7 cellular contexts compared by ENCODE assay signal in the genomic region with DNA sequence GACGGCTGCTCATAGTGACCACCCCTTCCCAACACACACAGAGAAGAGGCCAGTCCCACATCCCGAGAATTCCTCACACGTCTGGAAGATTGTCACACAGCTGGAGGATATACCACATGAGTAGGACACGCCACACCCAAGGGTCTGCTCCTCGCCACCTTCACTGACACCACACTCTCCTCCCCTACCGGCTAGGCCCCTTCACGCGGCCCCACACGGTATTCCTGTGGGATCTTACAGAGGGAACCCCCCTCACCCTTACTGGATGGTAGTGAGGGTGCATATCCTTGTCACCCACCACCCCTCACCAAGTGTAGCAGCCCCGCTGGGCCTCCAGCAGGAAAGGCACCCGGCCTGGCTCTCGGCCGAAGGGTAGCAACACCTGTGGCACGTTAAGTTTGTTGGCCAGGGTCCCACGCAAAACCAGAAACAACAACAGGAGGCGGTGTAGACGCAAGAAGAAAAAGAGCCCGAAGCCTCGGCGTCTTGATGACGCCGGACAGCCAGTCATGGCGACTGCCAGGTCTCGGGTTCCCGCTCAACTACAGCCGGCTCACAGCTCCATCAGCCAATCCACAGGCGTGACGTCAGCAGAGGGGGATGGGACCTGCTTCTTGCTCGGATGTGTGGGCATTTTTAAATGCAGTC. TPM values are rescaled to one million over a fixed set of nuclear protein-coding genes. Genes with fewer than 3 reads are reported as not detected.
DNase-seq lines count a peak whose midpoint lies in the region; ATAC-seq, FAIRE-seq and TF ChIP-seq lines count a peak whose summit lies in the region.

A gene (minus strand): TSS at position 540 of the 648 bp plus-strand sequence.

- ATAC-seq in GM18870 (IDR thresholded peaks at IDR 0.05; ENCODE audit: unreplicated experiment), result no peak
- ATAC-seq in GM18907 (IDR thresholded peaks at IDR 0.05; ENCODE audit: unreplicated experiment), result no peak

- peaks cover 47% of the 10 kb centered on the region for H3K36me3 ChIP-seq in HUES48 (ENCODE audit: control insufficient read depth, insufficient read depth, low read length)
- H3K36me3 ChIP-seq in astrocyte (ENCODE audit: insufficient read depth, low read length), result peaks cover 29% of the 10 kb centered on the region
- peaks cover 22 to 48% (median 43%) of the 10 kb centered on the region in 4 donors for H3K36me3 ChIP-seq in stomach

- H3K9ac ChIP-seq in HUES48 (ENCODE audit: low read depth, low read length) (no peak within 1 kb of the TSS; the same call in 1 of the 2 replicates), astrocyte (ENCODE audit: low read length) (no peak within 1 kb of the TSS)

- H3K4me3 ChIP-seq in HUES48 (ENCODE audit: low read depth, low read length) (no peak within 1 kb of the TSS), astrocyte (ENCODE audit: insufficient read depth, low read depth, low read length) (no peak within 1 kb of the TSS), stomach (no peak within 1 kb of the TSS)

- no peaks in the 10 kb centered on the region for H3K27me3 ChIP-seq in HUES48 (ENCODE audit: control insufficient read depth, insufficient read depth, low read length)
- H3K27me3 ChIP-seq in astrocyte (ENCODE audit: insufficient read depth, low read length), result no peaks in the 10 kb centered on the region
- no peaks in the 10 kb centered on the region for H3K27me3 ChIP-seq in stomach

- no peak for TF ChIP-seq EP300 in stomach (IDR thresholded peaks at IDR 0.05)

- TF ChIP-seq POLR2A in stomach (IDR thresholded peaks at IDR 0.05), result no peak

- no peak for FAIRE-seq in astrocyte (lab: Jason Lieb, UNC)

- peak within 1 kb of the TSS; percentile 85 for H3K27ac Mint-ChIP-seq in astrocyte (ENCODE audit: unreplicated experiment)

- H4K20me1 ChIP-seq in astrocyte (ENCODE audit: insufficient read depth, low read length), result peaks cover 46% of the 10 kb centered on the region

- H3K79me2 ChIP-seq in astrocyte (ENCODE audit: insufficient read depth, low read length), result peaks cover 17% of the 10 kb centered on the region

- DNase-seq in astrocyte (ENCODE audit: low read depth) (no peak), iPS-NIHi11 (ENCODE audit: low spot score) (peak; percentile 86), stomach (no peak), HT-29 (ENCODE audit: low spot score) (no peak)

- H3K36me3 Mint-ChIP-seq in astrocyte (ENCODE audit: low read depth, unreplicated experiment), result peaks cover 26% of the 10 kb centered on the region

- H3K4me3 Mint-ChIP-seq in astrocyte (ENCODE audit: unreplicated experiment), result peak within 1 kb of the TSS; percentile 34

- no peak within 1 kb of the TSS for H2AFZ ChIP-seq in astrocyte (ENCODE audit: low read depth, low read length)

- no peak for TF ChIP-seq CTCF in astrocyte (IDR thresholded peaks at IDR 0.05; ENCODE audit: insufficient read depth, low read depth, low read length)
- TF ChIP-seq CTCF in stomach (IDR thresholded peaks at IDR 0.05), result no peak

- H3K27ac ChIP-seq in HUES48 (ENCODE audit: low read depth, low read length) (peak within 1 kb of the TSS; percentile 8), astrocyte (ENCODE audit: low read depth, low read length) (no peak within 1 kb of the TSS), stomach (peak within 1 kb of the TSS in 4 of 5 donors; percentile 27 to 75 (median 69))

- intact Hi-C loops in stomach (cut with DNase I; ENCODE audit: low total_unique reads), result no loop called here

- no peaks in the 10 kb centered on the region for H3K9me3 ChIP-seq in HUES48 (ENCODE audit: control insufficient read depth, insufficient read depth, low read length)
- H3K9me3 ChIP-seq in astrocyte (ENCODE audit: insufficient read depth, low read depth, low read length), result no peaks in the 10 kb centered on the region
- no peaks in the 10 kb centered on the region for H3K9me3 ChIP-seq in stomach

- H3K4me1 Mint-ChIP-seq in astrocyte (ENCODE audit: low read depth, unreplicated experiment), result peaks cover 42% of the 10 kb centered on the region

- H3K27me3 Mint-ChIP-seq in astrocyte (ENCODE audit: low read depth, unreplicated experiment), result no peaks in the 10 kb centered on the region

- whole genome bisulfite sequencing in stomach, 5 donors, result 79 to 86% (median 82%) methylated on average over 28 to 29 of the region's 29 CpGs

- no peak within 1 kb of the TSS for H3K4me2 ChIP-seq in astrocyte (ENCODE audit: low read length)

- H3K4me1 ChIP-seq in HUES48 (ENCODE audit: control insufficient read depth, insufficient read depth, low read length) (peaks cover 11% of the 10 kb centered on the region; the same call in 1 of the 2 replicates), astrocyte (ENCODE audit: insufficient read depth, low read length) (peaks cover 6% of the 10 kb centered on the region), stomach (peaks cover 8 to 59% (median 30%) of the 10 kb centered on the region in 4 donors)

- no peaks in the 10 kb centered on the region for H3K9me3 Mint-ChIP-seq in astrocyte (ENCODE audit: unreplicated experiment)

RNA-seq across cellular contexts. Expression of the gene that starts here (rescaled TPM):
- total RNA-seq in astrocyte (0.07 TPM in 1 of 2 replicates, not detected in the other), stomach (under 1 TPM in 1 of 5 donors, not detected in 4; 0.18 TPM)
- polyA plus RNA-seq in stomach, result not detected
- not detected in 2 replicates for total RNA-seq in HT-29 (2014; rRNA removed; shearing (Covaris generic))
